In the genomic region with DNA sequence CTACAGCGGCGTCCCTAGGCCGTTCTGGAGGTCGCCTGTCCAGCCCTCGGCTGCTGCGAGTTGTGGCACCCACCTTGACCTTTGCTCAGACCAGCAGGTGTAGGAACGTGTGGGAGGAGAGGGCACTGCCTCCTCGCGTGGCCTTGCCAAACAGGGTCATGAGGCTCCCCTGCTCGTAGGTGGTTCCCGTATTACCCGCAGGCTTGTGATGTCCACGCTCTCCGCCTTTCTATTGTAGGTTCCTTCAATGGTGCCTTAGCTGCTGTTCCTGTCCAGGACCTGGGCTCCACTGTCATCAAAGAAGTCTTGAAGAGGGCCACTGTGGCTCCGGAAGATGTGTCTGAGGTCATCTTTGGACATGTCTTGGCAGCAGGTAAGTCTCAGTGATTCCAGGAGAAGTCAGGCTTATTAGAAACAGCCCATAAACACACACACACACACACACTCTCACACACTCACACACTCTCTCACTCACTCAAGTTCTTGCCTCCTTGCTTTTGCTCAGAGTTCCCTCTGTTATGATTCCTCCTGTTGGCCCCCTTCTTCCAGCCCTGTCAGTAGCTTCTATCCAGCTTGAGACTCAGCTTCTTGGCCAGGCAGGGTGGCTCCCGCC, we compare ENCODE assay signal across 8 cellular contexts. TPM values are rescaled to one million over a fixed set of nuclear protein-coding genes. Genes with fewer than 3 reads are reported as not detected.
DNase-seq lines count a peak whose midpoint lies in the region; ATAC-seq and TF ChIP-seq lines count a peak whose summit lies in the region.

No MANE protein-coding gene starts in this region.

- H3K27ac ChIP-seq in coronary artery (peak overlapping the region; percentile 93 to 94), tibial artery (peak overlapping the region; percentile 92 to 95)

- no peaks in the 10 kb centered on the region for H3K27me3 ChIP-seq in tibial artery

- H3K4me1 Mint-ChIP-seq in memory B cell: peaks cover 24% of the 10 kb centered on the region

- peak overlapping the region; percentile 96 for H3K27ac Mint-ChIP-seq in memory B cell

- POLR2A ChIA-PET in GM10248 (lab: Yijun Ruan, JAX): interaction anchor here (0.9 to 1.0 kb wide), 2 partner anchors 10 to 27 kb away, joined by 3 to 4 read pairs; partner anchors contain the start of gene TCP1

- peaks cover 12 to 32% (median 19%) of the 10 kb centered on the region in 3 donors for H3K36me3 ChIP-seq in tibial artery

- intact Hi-C loops in tibial artery (cut with DNase I; ENCODE audit: low total_unique reads): loop anchor here (5.0 kb wide), 1 partner anchor 35 kb away; the partner anchor contains the start of gene WTAP

- peak; percentile 23 for ATAC-seq in memory B cell (ENCODE audit: low read depth)

- H3K9me3 ChIP-seq in tibial artery: no peaks in the 10 kb centered on the region

- no peaks in the 10 kb centered on the region for H3K9me3 Mint-ChIP-seq in memory B cell

- peaks cover 0 to 26% (median 18%) of the 10 kb centered on the region in 4 donors for H3K4me1 ChIP-seq in tibial artery

- TF ChIP-seq CTCF in GM10248 (IDR thresholded peaks at IDR 0.05; ENCODE audit: control extremely low read depth, extremely low read depth, low read depth, missing control alignments) (no peak), coronary artery (IDR thresholded peaks at IDR 0.05) (no peak), tibial artery (IDR thresholded peaks at IDR 0.05) (no peak)

- peak overlapping the region; percentile 74 for H3K4me3 ChIP-seq in coronary artery
- H3K4me3 ChIP-seq in tibial artery: peak overlapping the region; percentile 64 to 84

- CTCF ChIA-PET in GM10248 (lab: Yijun Ruan, JAX): interaction anchor here (0.6 to 2.8 kb wide), 5 partner anchors 11 to 27 kb away, joined by 3 to 9 read pairs (median 3); partner anchors contain the start of genes MRPL18 and TCP1

- peak overlapping the region; percentile 91 for H3K4me3 Mint-ChIP-seq in memory B cell

- H3K27me3 Mint-ChIP-seq in memory B cell: no peaks in the 10 kb centered on the region

- peaks cover 13% of the 10 kb centered on the region for H3K36me3 Mint-ChIP-seq in memory B cell

- DNase-seq in GM10248 (ENCODE audit: extremely low spot score) (peak; percentile 39), H4 (ENCODE audit: low spot score) (peak; percentile 4), RPMI8226 (peak; percentile 40), coronary artery (ENCODE audit: low spot score) (no peak), memory B cell (ENCODE audit: low spot score in 2 of 2) (peak in 1 of 2 donors; percentile 40), tibial artery (peak in 1 of 2 donors; percentile 71), NCI-H524 treated with DMSO at 0.1 percent for 48 hours (lab: John Stamatoyannopoulos, UW) (no peak), activated gamma-delta T cell (lab: John Stamatoyannopoulos, UW) (no peak)

RNA-seq across cellular contexts. Expression of gene ACAT2, which starts 0.9 kb away (rescaled TPM):
- total RNA-seq in H4 (2014; rRNA removed; shearing (Covaris generic)): 37.4 and 40.5 TPM in 2 replicates

RNA-seq across cellular contexts. Expression of gene TCP1, which starts 26.6 kb away (rescaled TPM):
- 210 and 251 TPM in 2 replicates for total RNA-seq in H4 (2014; rRNA removed; shearing (Covaris generic))

RNA-seq across cellular contexts. Expression of gene MRPL18, which starts 27.5 kb away (rescaled TPM):
- total RNA-seq in H4 (2014; rRNA removed; shearing (Covaris generic)): 107 and 120 TPM in 2 replicates

RNA-seq across cellular contexts. Expression of gene WTAP, which starts 35.5 kb away (rescaled TPM):
- 56.3 and 61.8 TPM in 2 replicates for total RNA-seq in H4 (2014; rRNA removed; shearing (Covaris generic))

RNA-seq across cellular contexts. Expression of gene PNLDC1, which starts 37.3 kb away (rescaled TPM):
- total RNA-seq in H4 (2014; rRNA removed; shearing (Covaris generic)): not detected in 2 replicates

Comparison
In these comparisons a context has a peak if more than half of its experiments do, and no peak if none do; other contexts are left out.
1. DNase-seq: peak in GM10248 (single experiment), H4 (single experiment) and RPMI8226 (single experiment); none in coronary artery (single experiment), NCI-H524 treated with DMSO at 0.1 percent for 48 hours (single experiment) and activated gamma-delta T cell (single experiment).